ENCODE assay signal across 9 cellular contexts in the genomic region with DNA sequence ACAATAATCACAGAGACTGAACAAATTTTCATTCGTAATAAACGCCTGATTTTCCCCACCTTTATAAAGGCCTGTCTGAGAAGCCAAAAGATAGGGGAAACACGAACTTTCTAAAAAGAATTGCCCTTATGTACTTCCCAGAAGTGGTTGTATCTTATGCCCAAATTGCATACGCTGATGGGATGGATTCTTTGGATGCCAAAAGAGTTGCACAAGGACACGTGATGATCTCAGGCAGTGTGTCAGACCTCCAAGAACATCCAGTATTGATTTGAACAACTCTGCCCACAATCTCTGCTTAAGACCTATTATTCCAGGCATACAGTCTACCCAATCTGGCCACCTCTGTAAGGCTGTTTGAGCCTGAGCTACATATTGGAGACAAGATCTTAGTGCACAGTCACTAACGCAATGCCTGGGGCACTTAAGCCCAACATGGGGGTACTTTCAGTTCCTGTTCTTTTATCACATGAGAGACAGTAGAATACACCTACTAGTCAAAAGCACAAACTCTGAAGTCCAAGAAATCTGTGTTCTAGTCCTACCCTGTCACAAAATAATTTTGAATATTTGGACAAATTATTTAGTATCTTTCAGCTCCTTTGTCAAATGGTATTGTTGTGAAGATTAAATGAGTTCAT. TPM values are rescaled to one million over a fixed set of nuclear protein-coding genes. Genes with fewer than 3 reads are reported as not detected.
DNase-seq lines count a peak whose midpoint lies in the region; ATAC-seq and TF ChIP-seq lines count a peak whose summit lies in the region.
"Had no signal": no experiment of that assay in that cellular context is flagged by ENCODE, and none has a peak within 500 bp of the region (broad histone marks: within the 10 kb centered on the region; RNA-seq: fewer than 3 reads in every experiment).

No MANE protein-coding gene starts in this region.

- no peak overlapping the region for H3K4me3 ChIP-seq in AG04450 (ENCODE audit: low read depth, low read length)

- no peaks in the 10 kb centered on the region for H3K9me3 ChIP-seq in AG04450 (ENCODE audit: control insufficient read depth, insufficient read depth, low read length)

- POLR2A ChIA-PET in AG04450 (lab: Yijun Ruan, JAX), result interaction anchor here (1.3 kb wide), 1 partner anchor 95 kb away, joined by 4 read pairs; the partner anchor contains the start of gene EIF3F

- no peak for TF ChIP-seq CTCF in AG04450 (IDR thresholded peaks at IDR 0.05; ENCODE audit: low read depth, low read length)

- ATAC-seq in GM21360 (IDR thresholded peaks at IDR 0.05; ENCODE audit: unreplicated experiment), result peak; percentile 72
- peak; percentile 76 for ATAC-seq in HG03469 (IDR thresholded peaks at IDR 0.05; ENCODE audit: unreplicated experiment)

- CTCF ChIA-PET in AG04450 (lab: Charles Lee), result interaction anchor here (0.6 to 8.7 kb wide), 21 partner anchors 9 to 246 kb away, joined by 3 to 233 read pairs (median 11); partner anchors contain the start of genes EIF3F and NLRP10

- H3K27me3 ChIP-seq in AG04450 (ENCODE audit: control insufficient read depth, insufficient read depth, low read length), result no peaks in the 10 kb centered on the region

- DNase-seq in AG04450 (ENCODE audit: low read depth, low spot score) (peak; percentile 63), cerebellar cortex (ENCODE audit: low spot score) (peak; percentile 83), HuH-7 (ENCODE audit: low spot score) (no peak), middle frontal gyrus (ENCODE audit: extremely low spot score, low spot score) (no peak)
- DNase-seq in activated T-cell treated with anti-CD3 and anti-CD28 coated beads, Interleukin-2, amount 50 U/mL, for 1 hour, result no peak
- DNase-seq in stimulated activated CD4-positive, alpha-beta T cell treated with anti-CD3 and anti-CD28 coated beads, Interleukin-1b, Interleukin-23, amount 100 ng/mL, for 48 hours, result no peak
- DNase-seq: NK-92 treated with Interleukin-12 subunit alpha and Interleukin-12 subunit beta, amount 100 ng/mL, for 24 hours had no signal

- H3K27ac ChIP-seq in AG04450 (ENCODE audit: low read depth, low read length), result peak overlapping the region; percentile 72

RNA-seq across cellular contexts. Expression of gene OR10A6, which starts 38.9 kb away (rescaled TPM):
- 0.04 and 0.05 TPM in 2 replicates for polyA plus RNA-seq in AG04450 (2011; rRNA removed)
- 0.09 TPM in 1 of 2 replicates, not detected in the other for polyA minus RNA-seq in AG04450 (2011; rRNA and poly(A)+ RNA removed)

RNA-seq across cellular contexts. Expression of gene OR10A3, which starts 49.3 kb away (rescaled TPM):
- 0.15 TPM in 1 of 2 replicates, not detected in the other for polyA plus RNA-seq in AG04450 (2011; rRNA removed)
- 0.17 TPM in 1 of 2 replicates, not detected in the other for polyA minus RNA-seq in AG04450 (2011; rRNA and poly(A)+ RNA removed)

Comparison
In these comparisons a context has a peak if more than half of its experiments do, and no peak if none do; other contexts are left out.
1. DNase-seq: peak in AG04450 (single experiment) and cerebellar cortex (single experiment); none in activated T-cell treated with anti-CD3 and anti-CD28 coated beads, Interleukin-2, amount 50 U/mL, for 1 hour (single experiment), HuH-7 (single experiment), middle frontal gyrus (single experiment) and stimulated activated CD4-positive, alpha-beta T cell treated with anti-CD3 and anti-CD28 coated beads, Interleukin-1b, Interleukin-23, amount 100 ng/mL, for 48 hours (single experiment).